ENCODE assay signal across 25 cellular contexts in the genomic region with DNA sequence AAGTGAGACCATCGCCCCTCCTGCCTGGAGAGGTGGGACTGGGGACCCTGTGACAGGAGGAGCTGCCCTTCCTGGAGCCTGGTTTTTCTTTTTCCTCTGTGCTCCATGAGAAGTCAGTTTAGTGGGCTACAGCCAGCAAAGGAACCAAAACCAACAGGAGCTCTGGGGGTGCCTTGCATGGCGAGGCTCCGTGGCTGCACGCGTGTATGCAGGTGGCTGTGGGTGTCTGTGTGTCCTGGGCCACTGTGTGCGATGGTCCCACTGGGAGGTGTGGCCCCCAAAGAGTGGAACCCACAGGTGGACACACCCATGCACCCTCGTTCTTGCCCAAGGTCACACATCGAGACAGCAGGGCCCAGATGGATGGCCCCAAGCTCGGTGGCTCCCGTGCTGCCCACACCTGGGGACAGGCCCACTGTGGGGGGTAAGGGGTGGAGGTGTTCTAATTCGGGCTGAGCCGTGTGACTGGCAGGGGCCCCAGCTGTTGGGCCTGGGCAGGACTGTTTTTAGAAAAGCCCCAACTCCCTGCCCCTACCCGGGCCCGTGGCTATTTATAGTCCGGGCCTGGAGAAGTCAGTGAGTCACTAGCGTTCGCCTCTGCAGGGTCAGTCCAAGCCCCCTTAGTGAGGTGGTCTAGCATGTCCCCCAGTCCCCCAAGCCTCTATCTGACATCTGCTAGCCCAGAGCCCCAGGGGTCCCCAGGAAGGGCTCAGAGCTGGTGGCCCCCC. TPM values are rescaled to one million over a fixed set of nuclear protein-coding genes. Genes with fewer than 3 reads are reported as not detected.
DNase-seq lines count a peak whose midpoint lies in the region; ATAC-seq and TF ChIP-seq lines count a peak whose summit lies in the region.
"Had no signal": no experiment of that assay in that cellular context is flagged by ENCODE, and none has a peak within 500 bp of the region (broad histone marks: within the 10 kb centered on the region; RNA-seq: fewer than 3 reads in every experiment).

No MANE protein-coding gene starts in this region.

- DNase-seq in CD4-positive, CD25-positive, alpha-beta regulatory T cell = no peak
- DNase-seq in RPMI7951 (ENCODE audit: low read depth) = peak; percentile 32
- peak; percentile 86 for DNase-seq in cardiac septum (ENCODE audit: low spot score)
- no peak for DNase-seq in sigmoid colon
- no peak for DNase-seq in mucosa of gallbladder (ENCODE audit: low spot score)
- no peak for DNase-seq in GDM1 (lab: John Stamatoyannopoulos, UW)
- no peak for DNase-seq in lower lobe of right lung
- no peak for DNase-seq in T1000 (lab: John Stamatoyannopoulos, UW)
- DNase-seq: activated CD4-positive, alpha-beta T cell treated with anti-CD3 and anti-CD28 coated beads for 4 hours; amniotic stem cell; Caco-2; cerebellar nuclear complex; effector memory CD8-positive, alpha-beta T cell; hippocampal formation; islet precursor cell; KBM-7; mesendoderm; NCI-H1092 treated with DMSO at 0.1 percent for 48 hours; NCI-H2171; NCI-H69; PC-3; stimulated activated naive CD4-positive, alpha-beta T cell; transverse colon had no signal

- H3K36me3 Mint-ChIP-seq in CD4-positive, CD25-positive, alpha-beta regulatory T cell = no peaks in the 10 kb centered on the region

- H3K27me3 ChIP-seq in CD4-positive, CD25-positive, alpha-beta regulatory T cell (ENCODE audit: control insufficient read depth, insufficient read depth, low read length) = no peaks in the 10 kb centered on the region
- H3K27me3 ChIP-seq in sigmoid colon (peaks cover 6 to 27% (median 7%) of the 10 kb centered on the region in 3 donors), lower lobe of right lung (ENCODE audit: low read depth) (no peaks in the 10 kb centered on the region)
- H3K27me3 ChIP-seq: transverse colon had no signal

- no peak overlapping the region for H3K27ac Mint-ChIP-seq in CD4-positive, CD25-positive, alpha-beta regulatory T cell
- H3K27ac Mint-ChIP-seq: effector memory CD8-positive, alpha-beta T cell had no signal

- H3K9me3 Mint-ChIP-seq in CD4-positive, CD25-positive, alpha-beta regulatory T cell = no peaks in the 10 kb centered on the region
- H3K9me3 Mint-ChIP-seq: effector memory CD8-positive, alpha-beta T cell had no signal

- H3K4me3 ChIP-seq in CD4-positive, CD25-positive, alpha-beta regulatory T cell (ENCODE audit: low read depth, low read length) = no peak overlapping the region
- no peak overlapping the region for H3K4me3 ChIP-seq in sigmoid colon
- no peak overlapping the region for H3K4me3 ChIP-seq in lower lobe of right lung
- H3K4me3 ChIP-seq: HAP-1, transverse colon had no signal

- no peak for TF ChIP-seq EP300 in sigmoid colon (IDR thresholded peaks at IDR 0.05)

- H3K4me1 Mint-ChIP-seq in CD4-positive, CD25-positive, alpha-beta regulatory T cell = peaks cover 0 to 7% (median under 1%) of the 10 kb centered on the region in 4 donors

- no peak overlapping the region for H3K27ac ChIP-seq in CD4-positive, CD25-positive, alpha-beta regulatory T cell (ENCODE audit: insufficient read depth, low read length, poor library complexity, severe bottlenecking)
- peak overlapping the region; percentile 39 to 53 (median 47) for H3K27ac ChIP-seq in sigmoid colon
- H3K27ac ChIP-seq in lower lobe of right lung = no peak overlapping the region
- H3K27ac ChIP-seq: neutrophil had no signal

- TF ChIP-seq CTCF in sigmoid colon (IDR thresholded peaks at IDR 0.05) (no peak), lower lobe of right lung (IDR thresholded peaks at IDR 0.05) (no peak)

- H3K4me1 ChIP-seq in CD4-positive, CD25-positive, alpha-beta regulatory T cell (ENCODE audit: control insufficient read depth, insufficient read depth, low read length, poor library complexity, severe bottlenecking) = peaks cover 14% of the 10 kb centered on the region
- H3K4me1 ChIP-seq in sigmoid colon (peaks cover 0 to 44% (median 42%) of the 10 kb centered on the region in 4 donors), lower lobe of right lung (peaks cover 15% of the 10 kb centered on the region)
- H3K4me1 ChIP-seq: HAP-1 had no signal

- no peak for ATAC-seq in CD4-positive, CD25-positive, alpha-beta regulatory T cell (ENCODE audit: low read depth in 2 of 2)
- no peak for ATAC-seq in lower lobe of right lung
- ATAC-seq: effector memory CD8-positive, alpha-beta T cell; PC-3 had no signal

- TF ChIP-seq POLR2A in sigmoid colon (IDR thresholded peaks at IDR 0.05) = no peak

- H3K36me3 ChIP-seq in CD4-positive, CD25-positive, alpha-beta regulatory T cell (ENCODE audit: control insufficient read depth, insufficient read depth, low read length) = no peaks in the 10 kb centered on the region
- H3K36me3 ChIP-seq in sigmoid colon (peaks cover 0 to 13% (median 6%) of the 10 kb centered on the region in 4 donors), lower lobe of right lung (peaks cover 30% of the 10 kb centered on the region)
- H3K36me3 ChIP-seq: HAP-1, neutrophil, transverse colon had no signal

- peak overlapping the region in 3 of 4 donors; percentile 32 to 68 (median 39) for H3K4me3 Mint-ChIP-seq in CD4-positive, CD25-positive, alpha-beta regulatory T cell
- H3K4me3 Mint-ChIP-seq: effector memory CD8-positive, alpha-beta T cell had no signal

- WGBS in sigmoid colon, 2 donors = 72 to 83% methylated on average over 17 of the region's 17 CpGs

- H3K27me3 Mint-ChIP-seq in CD4-positive, CD25-positive, alpha-beta regulatory T cell = peaks cover 4% of the 10 kb centered on the region
- H3K27me3 Mint-ChIP-seq: effector memory CD8-positive, alpha-beta T cell had no signal

- intact Hi-C loops in cardiac septum (cut with DNase I) = loop anchor here (10.0 kb wide), 1 partner anchor 137 kb away; no protein-coding TSS in a partner anchor
- intact Hi-C loops in sigmoid colon (cut with DNase I) = no loop called here
- intact Hi-C loops in lower lobe of right lung (cut with DNase I) = no loop called here

- no peaks in the 10 kb centered on the region for H3K9me3 ChIP-seq in CD4-positive, CD25-positive, alpha-beta regulatory T cell (ENCODE audit: control insufficient read depth in 2 of 2, low read length in 2 of 2)
- H3K9me3 ChIP-seq in sigmoid colon = no peaks in the 10 kb centered on the region
- no peaks in the 10 kb centered on the region for H3K9me3 ChIP-seq in lower lobe of right lung
- H3K9me3 ChIP-seq: Caco-2, HAP-1, neutrophil, transverse colon had no signal

RNA-seq across cellular contexts. Expression of gene ADSS1, which starts 2.2 kb away (rescaled TPM):
- total RNA-seq in CD4-positive, CD25-positive, alpha-beta regulatory T cell = 1.9 TPM
- 1 to 10 TPM in 2 of 4 donors, under 1 TPM in 2; 0.10 to 1.7 (median 1.0) TPM for polyA plus RNA-seq in CD4-positive, CD25-positive, alpha-beta regulatory T cell
- 1.6 and 3.2 TPM in 2 replicates for total RNA-seq in RPMI7951 (2014; rRNA removed; shearing (Covaris generic))
- total RNA-seq in cardiac septum = 114 TPM
- total RNA-seq in sigmoid colon = 10 to 100 TPM in 1 of 4 donors, 1 to 10 TPM in 3; 2.0 to 10.2 (median 7.3) TPM
- polyA plus RNA-seq in sigmoid colon = 1 to 10 TPM; 3.5 to 6.6 (median 4.1) TPM
- 49.3 TPM for total RNA-seq in mucosa of gallbladder
- 5.1 TPM for total RNA-seq in lower lobe of right lung

RNA-seq across cellular contexts. Expression of gene SIVA1, which starts 31.1 kb away (rescaled TPM):
- total RNA-seq in CD4-positive, CD25-positive, alpha-beta regulatory T cell = 82.6 TPM
- 100 to 1,000 TPM; 234 to 281 (median 246) TPM for polyA plus RNA-seq in CD4-positive, CD25-positive, alpha-beta regulatory T cell
- 196 and 335 TPM in 2 replicates for total RNA-seq in RPMI7951 (2014; rRNA removed; shearing (Covaris generic))
- total RNA-seq in cardiac septum (50.9 TPM), sigmoid colon (100 to 1,000 TPM; 235 to 512 (median 367) TPM), mucosa of gallbladder (80.6 TPM), lower lobe of right lung (66.3 TPM)
- 100 to 1,000 TPM; 124 to 227 (median 200) TPM for polyA plus RNA-seq in sigmoid colon

RNA-seq across cellular contexts. Expression of gene INF2, which starts 32.5 kb away (rescaled TPM):
- 74.3 TPM for total RNA-seq in CD4-positive, CD25-positive, alpha-beta regulatory T cell
- polyA plus RNA-seq in CD4-positive, CD25-positive, alpha-beta regulatory T cell = 1 to 10 TPM; 4.2 to 8.9 (median 6.6) TPM
- 24.9 and 27.6 TPM in 2 replicates for total RNA-seq in RPMI7951 (2014; rRNA removed; shearing (Covaris generic))
- total RNA-seq in cardiac septum (41.2 TPM), sigmoid colon (10 to 100 TPM; 26.3 to 67.0 (median 30.3) TPM), mucosa of gallbladder (306 TPM), lower lobe of right lung (116 TPM)
- 100 to 1,000 TPM; 127 to 169 (median 130) TPM for polyA plus RNA-seq in sigmoid colon

Comparison
In these comparisons a context has a peak if more than half of its experiments do, and no peak if none do; other contexts are left out.
1. DNase-seq: peak in RPMI7951 (single experiment) and cardiac septum (single experiment); none in CD4-positive, CD25-positive, alpha-beta regulatory T cell (0 of 3), sigmoid colon (single experiment), mucosa of gallbladder (single experiment), GDM1 (single experiment), lower lobe of right lung (single experiment) and T1000 (single experiment).
2. H3K27ac ChIP-seq: peak in sigmoid colon (4 of 4); none in CD4-positive, CD25-positive, alpha-beta regulatory T cell (single experiment) and lower lobe of right lung (single experiment).